Comparison of ENCODE assay signal across 1 cellular context in the genomic region with DNA sequence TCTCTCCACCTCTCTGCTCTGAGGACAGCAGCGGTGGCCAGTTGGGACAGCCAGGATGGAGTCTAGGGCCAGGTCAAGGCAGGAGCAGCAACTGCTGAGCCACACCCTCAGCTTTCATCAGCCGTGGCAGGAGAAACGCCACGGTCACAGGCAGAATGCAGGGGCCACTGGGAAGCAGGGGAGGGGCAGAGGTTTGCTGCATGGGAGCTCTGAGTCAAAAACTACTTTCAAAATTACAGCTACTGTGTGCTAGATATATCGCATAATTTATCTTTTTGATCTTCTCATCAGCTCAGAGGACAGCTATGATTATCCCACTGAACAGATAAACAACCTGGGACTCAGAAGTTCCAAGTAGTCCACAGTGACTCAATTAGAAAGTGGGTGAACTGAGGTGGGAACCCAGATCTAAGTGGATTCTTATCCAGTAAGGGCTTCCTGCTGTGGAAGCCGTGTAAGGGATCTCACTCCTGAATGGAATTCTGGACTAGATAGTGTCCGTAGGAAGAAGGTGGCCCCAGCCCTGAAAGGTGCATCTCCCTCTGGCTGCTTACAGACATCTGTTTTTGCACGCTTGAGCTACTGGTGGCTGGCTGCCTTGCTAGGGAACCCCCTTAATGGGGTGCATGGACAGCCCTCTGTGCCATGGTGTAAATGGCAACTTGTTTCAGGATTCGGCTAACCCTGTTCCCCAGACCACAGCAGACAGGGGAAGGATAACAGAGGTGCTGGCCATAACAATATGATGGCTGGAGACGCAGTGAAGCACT.
TF ChIP-seq lines count a peak whose summit lies in the region.

No MANE protein-coding gene starts in this region.

TF ChIP-seq in GM23338, 12 proteins besides CTCF, POLR2A, EP300 and RAD21 (continued from another document):
- TF ChIP-seq, protein P1, sequence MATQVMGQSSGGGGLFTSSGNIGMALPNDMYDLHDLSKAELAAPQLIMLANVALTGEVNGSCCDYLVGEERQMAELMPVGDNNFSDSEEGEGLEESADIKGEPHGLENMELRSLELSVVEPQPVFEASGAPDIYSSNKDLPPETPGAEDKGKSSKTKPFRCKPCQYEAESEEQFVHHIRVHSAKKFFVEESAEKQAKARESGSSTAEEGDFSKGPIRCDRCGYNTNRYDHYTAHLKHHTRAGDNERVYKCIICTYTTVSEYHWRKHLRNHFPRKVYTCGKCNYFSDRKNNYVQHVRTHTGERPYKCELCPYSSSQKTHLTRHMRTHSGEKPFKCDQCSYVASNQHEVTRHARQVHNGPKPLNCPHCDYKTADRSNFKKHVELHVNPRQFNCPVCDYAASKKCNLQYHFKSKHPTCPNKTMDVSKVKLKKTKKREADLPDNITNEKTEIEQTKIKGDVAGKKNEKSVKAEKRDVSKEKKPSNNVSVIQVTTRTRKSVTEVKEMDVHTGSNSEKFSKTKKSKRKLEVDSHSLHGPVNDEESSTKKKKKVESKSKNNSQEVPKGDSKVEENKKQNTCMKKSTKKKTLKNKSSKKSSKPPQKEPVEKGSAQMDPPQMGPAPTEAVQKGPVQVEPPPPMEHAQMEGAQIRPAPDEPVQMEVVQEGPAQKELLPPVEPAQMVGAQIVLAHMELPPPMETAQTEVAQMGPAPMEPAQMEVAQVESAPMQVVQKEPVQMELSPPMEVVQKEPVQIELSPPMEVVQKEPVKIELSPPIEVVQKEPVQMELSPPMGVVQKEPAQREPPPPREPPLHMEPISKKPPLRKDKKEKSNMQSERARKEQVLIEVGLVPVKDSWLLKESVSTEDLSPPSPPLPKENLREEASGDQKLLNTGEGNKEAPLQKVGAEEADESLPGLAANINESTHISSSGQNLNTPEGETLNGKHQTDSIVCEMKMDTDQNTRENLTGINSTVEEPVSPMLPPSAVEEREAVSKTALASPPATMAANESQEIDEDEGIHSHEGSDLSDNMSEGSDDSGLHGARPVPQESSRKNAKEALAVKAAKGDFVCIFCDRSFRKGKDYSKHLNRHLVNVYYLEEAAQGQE (IDR thresholded peaks at IDR 0.05; ENCODE audit: unreplicated experiment): no peak
- TF ChIP-seq ZNF114 (CRISPR knock-in tag; IDR thresholded peaks at IDR 0.05): no peak
- TF ChIP-seq, protein P2, sequence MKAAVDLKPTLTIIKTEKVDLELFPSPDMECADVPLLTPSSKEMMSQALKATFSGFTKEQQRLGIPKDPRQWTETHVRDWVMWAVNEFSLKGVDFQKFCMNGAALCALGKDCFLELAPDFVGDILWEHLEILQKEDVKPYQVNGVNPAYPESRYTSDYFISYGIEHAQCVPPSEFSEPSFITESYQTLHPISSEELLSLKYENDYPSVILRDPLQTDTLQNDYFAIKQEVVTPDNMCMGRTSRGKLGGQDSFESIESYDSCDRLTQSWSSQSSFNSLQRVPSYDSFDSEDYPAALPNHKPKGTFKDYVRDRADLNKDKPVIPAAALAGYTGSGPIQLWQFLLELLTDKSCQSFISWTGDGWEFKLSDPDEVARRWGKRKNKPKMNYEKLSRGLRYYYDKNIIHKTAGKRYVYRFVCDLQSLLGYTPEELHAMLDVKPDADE (IDR thresholded peaks at IDR 0.05): no peak
